Comparison of ENCODE assay signal across 30 cellular contexts in the genomic region with DNA sequence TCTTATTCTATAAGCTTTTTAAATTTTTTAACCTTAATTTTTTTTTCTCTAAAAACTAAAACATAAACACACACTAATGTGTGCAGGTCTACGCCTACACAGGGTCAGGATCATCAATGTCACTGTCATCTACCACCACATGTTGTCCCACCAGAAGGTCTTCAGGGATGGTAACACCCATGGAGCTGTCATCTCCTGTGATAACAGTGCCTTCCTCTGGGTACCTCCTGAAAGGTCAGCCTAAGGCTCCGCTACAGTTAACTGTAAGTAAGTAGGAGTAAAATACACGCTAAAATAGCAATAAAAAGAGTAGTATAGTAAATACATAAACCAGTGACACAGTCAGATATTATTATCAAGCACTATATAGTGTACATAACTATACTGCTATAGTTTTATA. TPM values are rescaled to one million over a fixed set of nuclear protein-coding genes. Genes with fewer than 3 reads are reported as not detected.
"Had no signal": no experiment of that assay in that cellular context is flagged by ENCODE, and none has a peak within 500 bp of the region (broad histone marks: within the 10 kb centered on the region; RNA-seq: fewer than 3 reads in every experiment).

No MANE protein-coding gene starts in this region.

- H3K27ac Mint-ChIP-seq: activated CD4-positive, alpha-beta T cell treated with anti-CD3 and anti-CD28 coated beads, Interleukin-2, amount 10 ng/mL, durations not matched to agents 7 days and 5 days; activated CD8-positive, alpha-beta memory T cell treated with anti-CD3 and anti-CD28 coated beads, Interleukin-2, amount 10 ng/mL, durations not matched to agents 7 days and 5 days; activated naive CD4-positive, alpha-beta T cell treated with anti-CD3 and anti-CD28 coated beads, Interleukin-2, amount 10 ng/mL, durations not matched to agents 7 days and 5 days; activated naive CD8-positive, alpha-beta T cell; activated naive CD8-positive, alpha-beta T cell treated with anti-CD3 and anti-CD28 coated beads, Interleukin-2, amount 50 U/mL, for 24 hours; brain had no signal

- H3K9me3 Mint-ChIP-seq: activated naive CD8-positive, alpha-beta T cell treated with anti-CD3 and anti-CD28 coated beads, Interleukin-2, amount 50 U/mL, for 24 hours had no signal

- H3K4me2 ChIP-seq: PC-9 had no signal

- H3K4me3 ChIP-seq: K562, PC-9, SJCRH30, SK-N-MC had no signal

- H3K9me3 ChIP-seq: SJCRH30 had no signal

- H3K27ac ChIP-seq: PC-9, SJCRH30, SK-N-MC had no signal

- ATAC-seq: activated CD8-positive, alpha-beta memory T cell treated with anti-CD3 and anti-CD28 coated beads, Interleukin-2, amount 10 ng/mL, durations not matched to agents 7 days and 5 days; activated naive CD8-positive, alpha-beta T cell treated with anti-CD3 and anti-CD28 coated beads, Interleukin-2, amount 50 U/mL, for 24 hours; K562 had no signal

- H3K27me3 ChIP-seq: SJCRH30 had no signal

- H3K4me1 Mint-ChIP-seq: activated CD4-positive, alpha-beta T cell treated with anti-CD3 and anti-CD28 coated beads, Interleukin-2, amount 10 ng/mL, durations not matched to agents 7 days and 5 days; activated CD8-positive, alpha-beta memory T cell treated with anti-CD3 and anti-CD28 coated beads, Interleukin-2, amount 10 ng/mL, durations not matched to agents 7 days and 5 days; activated naive CD4-positive, alpha-beta T cell treated with anti-CD3 and anti-CD28 coated beads, Interleukin-2, amount 10 ng/mL, durations not matched to agents 7 days and 5 days; activated naive CD8-positive, alpha-beta T cell treated with anti-CD3 and anti-CD28 coated beads, Interleukin-2, amount 50 U/mL, for 24 hours had no signal

- H2AFZ ChIP-seq: PC-9 had no signal

- H3K4me1 ChIP-seq: SJCRH30 had no signal

- H3K36me3 Mint-ChIP-seq: brain had no signal

- DNase-seq: activated CD4-positive, alpha-beta T cell treated with anti-CD3 and anti-CD28 coated beads, Interleukin-2, amount 10 ng/mL, durations not matched to agents 7 days and 5 days; activated CD4-positive, alpha-beta T cell treated with anti-CD3 and anti-CD28 coated beads, Interleukin-2, amount 50 U/mL, for 48 hours; activated CD8-positive, alpha-beta memory T cell treated with anti-CD3 and anti-CD28 coated beads for 24 hours; activated CD8-positive, alpha-beta memory T cell treated with anti-CD3 and anti-CD28 coated beads, Interleukin-2, amount 10 ng/mL, durations not matched to agents 7 days and 5 days; activated CD8-positive, alpha-beta memory T cell treated with anti-CD3 and anti-CD28 coated beads, Interleukin-2, amount 50 U/mL, for 48 hours; activated effector memory CD4-positive, alpha-beta T cell treated with Interleukin-2 at 50 U/mL for 16 hours; activated naive CD4-positive, alpha-beta T cell treated with anti-CD3 and anti-CD28 coated beads, Interleukin-2, amount 10 ng/mL, durations not matched to agents 7 days and 5 days; activated naive CD8-positive, alpha-beta T cell treated with anti-CD3 and anti-CD28 coated beads, Interleukin-2, amount 50 U/mL, for 24 hours; activated T-cell treated with anti-CD3 and anti-CD28 coated beads, Interleukin-2, amount 50 U/mL, for 48 hours; anterior cingulate cortex; caudate nucleus; cerebellar nuclear complex; NCI-H1048; NCI-H1436 treated with DMSO at 0.1 percent for 48 hours; NCI-H1694 treated with DMSO at 0.1 percent for 48 hours; NCI-H2029; NCI-H2171 treated with DMSO at 0.1 percent for 48 hours; NCI-H2227 treated with DMSO at 0.1 percent for 48 hours; NCI-H446; NCI-H524; PC-9; SHP77; SJCRH30; T1000 had no signal

- H3K36me3 ChIP-seq: SJCRH30 had no signal

- H3K4me3 Mint-ChIP-seq: activated CD4-positive, alpha-beta T cell treated with anti-CD3 and anti-CD28 coated beads, Interleukin-2, amount 10 ng/mL, durations not matched to agents 7 days and 5 days; activated CD8-positive, alpha-beta memory T cell treated with anti-CD3 and anti-CD28 coated beads, Interleukin-2, amount 10 ng/mL, durations not matched to agents 7 days and 5 days; activated naive CD4-positive, alpha-beta T cell treated with anti-CD3 and anti-CD28 coated beads, Interleukin-2, amount 10 ng/mL, durations not matched to agents 7 days and 5 days; activated naive CD8-positive, alpha-beta T cell; activated naive CD8-positive, alpha-beta T cell treated with anti-CD3 and anti-CD28 coated beads, Interleukin-2, amount 50 U/mL, for 24 hours; brain had no signal

- H3K27me3 Mint-ChIP-seq: activated naive CD8-positive, alpha-beta T cell; brain had no signal

RNA-seq across cellular contexts. Expression of a gene that starts 45.9 kb away (rescaled TPM):
- total RNA-seq: bronchial epithelial cell, MCF 10A had no signal
- polyA plus RNA-seq: K562 had no signal
